In the genomic region with DNA sequence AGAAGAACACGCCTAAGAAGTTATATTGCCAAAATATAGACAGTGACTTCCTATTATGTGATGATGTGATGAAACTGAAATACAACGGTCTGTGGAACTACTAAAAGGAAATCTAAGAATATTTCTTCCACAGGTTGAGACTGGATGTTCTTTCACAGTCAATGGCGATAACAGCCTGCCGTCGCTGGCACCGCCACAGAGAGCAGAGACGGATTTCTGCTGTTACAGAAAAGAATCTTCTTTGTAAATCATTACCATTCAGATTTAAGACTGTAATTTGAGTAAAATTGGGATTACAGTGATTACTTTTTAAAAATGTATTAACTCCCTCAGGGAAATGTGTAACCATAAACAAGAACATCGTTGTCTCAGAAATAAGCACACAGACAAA, we compare ENCODE assay signal across 16 cellular contexts.
DNase-seq lines count a peak whose midpoint lies in the region; ATAC-seq and TF ChIP-seq lines count a peak whose summit lies in the region.
"Had no signal": no experiment of that assay in that cellular context is flagged by ENCODE, and none has a peak within 500 bp of the region (broad histone marks: within the 10 kb centered on the region; RNA-seq: fewer than 3 reads in every experiment).

No MANE protein-coding gene starts in this region.

- DNase-seq in cardiac muscle cell (ENCODE audit: low read depth in 1 of 2, low spot score in 1 of 2) (no peak), left cardiac atrium (no peak), osteocyte (ENCODE audit: extremely low spot score, unreplicated experiment) (peak; percentile 23), chondrocyte (ENCODE audit: low spot score) (no peak)
- DNase-seq in activated T-cell treated with anti-CD3 and anti-CD28 coated beads, Interleukin-2, amount 50 U/mL, for 48 hours = no peak
- DNase-seq: ACHN; C1 segment of cervical spinal cord; CD4-positive, alpha-beta T cell; DMS79; HCEC 1CT; HFFc6 had no signal

- ATAC-seq in left cardiac atrium = no peak
- ATAC-seq: GM12878 had no signal

- peaks cover 8% of the 10 kb centered on the region for H3K9me3 Mint-ChIP-seq in osteocyte (ENCODE audit: unreplicated experiment)
- peaks cover 10% of the 10 kb centered on the region for H3K9me3 Mint-ChIP-seq in chondrocyte (ENCODE audit: low read depth)
- H3K9me3 Mint-ChIP-seq: HFFc6 had no signal

- H3K27ac Mint-ChIP-seq in osteocyte (ENCODE audit: unreplicated experiment) = no peak overlapping the region
- no peak overlapping the region for H3K27ac Mint-ChIP-seq in chondrocyte (ENCODE audit: unreplicated experiment)
- H3K27ac Mint-ChIP-seq: B cell; CD4-positive, alpha-beta T cell had no signal

- H3K27ac ChIP-seq in cardiac muscle cell (peak overlapping the region; percentile 89), cingulate gyrus (ENCODE audit: low read depth, low read length) (peak overlapping the region; percentile 60), temporal lobe (ENCODE audit: low read depth, low read length) (peak overlapping the region; percentile 57)
- H3K27ac ChIP-seq: HL-60 had no signal

- no peaks in the 10 kb centered on the region for H3K27me3 ChIP-seq in cardiac muscle cell

- no peaks in the 10 kb centered on the region for H3K9me3 ChIP-seq in cardiac muscle cell (ENCODE audit: low read depth)

- H3K4me3 ChIP-seq in cardiac muscle cell = no peak overlapping the region
- H3K4me3 ChIP-seq: GM12878 had no signal

- peaks cover 4% of the 10 kb centered on the region for H3K36me3 ChIP-seq in cardiac muscle cell

- TF ChIP-seq CTCF in cardiac muscle cell (IDR thresholded peaks at IDR 0.05; ENCODE audit: low read depth, low read length) = no peak
- no peak for TF ChIP-seq CTCF in osteocyte (IDR thresholded peaks at IDR 0.05)
- TF ChIP-seq CTCF in chondrocyte (IDR thresholded peaks at IDR 0.05) = no peak

- H3K4me1 ChIP-seq in cardiac muscle cell (ENCODE audit: low read depth) = peaks cover 14% of the 10 kb centered on the region

- no peaks in the 10 kb centered on the region for H3K4me1 Mint-ChIP-seq in osteocyte (ENCODE audit: unreplicated experiment)
- peaks cover 7% of the 10 kb centered on the region for H3K4me1 Mint-ChIP-seq in chondrocyte (ENCODE audit: low read depth)
- H3K4me1 Mint-ChIP-seq: B cell had no signal

- no peak overlapping the region for H3K4me3 Mint-ChIP-seq in osteocyte (ENCODE audit: unreplicated experiment)
- H3K4me3 Mint-ChIP-seq in chondrocyte (ENCODE audit: unreplicated experiment) = no peak overlapping the region
- H3K4me3 Mint-ChIP-seq: B cell; CD4-positive, alpha-beta T cell; HFFc6 had no signal

- no peaks in the 10 kb centered on the region for H3K27me3 Mint-ChIP-seq in osteocyte (ENCODE audit: unreplicated experiment)
- H3K27me3 Mint-ChIP-seq in chondrocyte (ENCODE audit: low read depth) = no peaks in the 10 kb centered on the region
- H3K27me3 Mint-ChIP-seq: B cell; CD4-positive, alpha-beta T cell had no signal

- intact Hi-C loops in left cardiac atrium (cut with DNase I) = no loop called here

- H3K36me3 Mint-ChIP-seq in osteocyte (ENCODE audit: unreplicated experiment) = peaks cover 24% of the 10 kb centered on the region
- peaks cover 15% of the 10 kb centered on the region for H3K36me3 Mint-ChIP-seq in chondrocyte (ENCODE audit: low read depth)
